In genomic region chr21:32463889-32464300, GRCh38 we compare ENCODE assay signal across 12 cellular contexts. TPM values are rescaled to one million over a fixed set of nuclear protein-coding genes. Genes with fewer than 3 reads are reported as not detected.
A peak's percentile ranks its signal among the peaks of the same experiment; 100 is the strongest.
DNase-seq lines count a peak whose midpoint lies in the region; ATAC-seq, FAIRE-seq and TF ChIP-seq lines count a peak whose summit lies in the region.
"Had no signal": no experiment of that assay in that cellular context is flagged by ENCODE, and none has a peak within 500 bp of the region (broad histone marks: within the 10 kb centered on the region; RNA-seq: fewer than 3 reads in every experiment).

No MANE protein-coding gene starts in this region.

- H3K27ac Mint-ChIP-seq in astrocyte (ENCODE audit: unreplicated experiment), result peak overlapping the region; percentile 91
- H3K27ac Mint-ChIP-seq in activated CD4-positive, alpha-beta memory T cell treated with anti-CD3 and anti-CD28 coated beads for 36 hours, result no peak overlapping the region
- H3K27ac Mint-ChIP-seq: neural progenitor cell had no signal

- H3K9ac ChIP-seq in astrocyte (ENCODE audit: low read length), result peak overlapping the region; percentile 82
- no peak overlapping the region for H3K9ac ChIP-seq in colonic mucosa (ENCODE audit: low read depth in 2 of 2, low read length in 2 of 2)
- H3K9ac ChIP-seq: neural progenitor cell had no signal

- TF ChIP-seq POLR2A in spleen (IDR thresholded peaks at IDR 0.05), result no peak

- peak; percentile 81 for DNase-seq in HFF-Myc (ENCODE audit: extremely low read depth, low read depth)
- DNase-seq in astrocyte (ENCODE audit: low read depth), result peak; percentile 98
- DNase-seq in right atrium auricular region (ENCODE audit: low spot score), result peak; percentile 63
- no peak for DNase-seq in spleen
- no peak for DNase-seq in activated CD4-positive, alpha-beta memory T cell treated with anti-CD3 and anti-CD28 coated beads for 36 hours
- no peak for DNase-seq in colonic mucosa
- DNase-seq: GDM1, NCI-H1436, SHP77 treated with DMSO at 0.1 percent for 48 hours had no signal

- intact Hi-C loops in spleen (cut with DNase I; ENCODE audit: low total_unique reads), result no loop called here
- intact Hi-C loops in activated CD4-positive, alpha-beta memory T cell treated with anti-CD3 and anti-CD28 coated beads for 36 hours (cut with micrococcal nuclease), result no loop called here
- intact Hi-C loops in colonic mucosa (cut with DNase I), result no loop called here

- H3K4me3 ChIP-seq in HFF-Myc (replicated peaks; ENCODE audit: low read depth, low read length) (no peak overlapping the region), astrocyte (ENCODE audit: insufficient read depth, low read depth, low read length) (no peak overlapping the region), right atrium auricular region (no peak overlapping the region), spleen (no peak overlapping the region), colonic mucosa (no peak overlapping the region)
- H3K4me3 ChIP-seq: neural progenitor cell had no signal

- ATAC-seq in HG02840 (IDR thresholded peaks at IDR 0.05; ENCODE audit: low FRiP score, unreplicated experiment) (no peak), GM21447 (IDR thresholded peaks at IDR 0.05; ENCODE audit: unreplicated experiment) (no peak)

- FAIRE-seq in astrocyte (lab: Jason Lieb, UNC), result no peak

- no peak overlapping the region for H2AFZ ChIP-seq in astrocyte (ENCODE audit: low read depth, low read length)
- H2AFZ ChIP-seq: neural progenitor cell had no signal

- peaks cover 2% of the 10 kb centered on the region for H3K27me3 Mint-ChIP-seq in astrocyte (ENCODE audit: low read depth, unreplicated experiment)
- no peaks in the 10 kb centered on the region for H3K27me3 Mint-ChIP-seq in activated CD4-positive, alpha-beta memory T cell treated with anti-CD3 and anti-CD28 coated beads for 36 hours

- H3K4me1 Mint-ChIP-seq in astrocyte (ENCODE audit: low read depth, unreplicated experiment), result peaks cover 4% of the 10 kb centered on the region
- no peaks in the 10 kb centered on the region for H3K4me1 Mint-ChIP-seq in activated CD4-positive, alpha-beta memory T cell treated with anti-CD3 and anti-CD28 coated beads for 36 hours (ENCODE audit: low read depth)

- H3K4me1 ChIP-seq in astrocyte (ENCODE audit: insufficient read depth, low read length) (peaks cover 24% of the 10 kb centered on the region), right atrium auricular region (peaks cover 0 to 13% of the 10 kb centered on the region in 2 donors), spleen (no peaks in the 10 kb centered on the region), colonic mucosa (no peaks in the 10 kb centered on the region)
- H3K4me1 ChIP-seq: neural progenitor cell had no signal

- H3K27ac ChIP-seq in astrocyte (ENCODE audit: low read depth, low read length) (peak overlapping the region; percentile 98), right atrium auricular region (peak overlapping the region; percentile 67 to 68), spleen (peak overlapping the region in 7 of 8 donors; percentile 41 to 62 (median 48)), colonic mucosa (no peak overlapping the region)
- H3K27ac ChIP-seq: neural progenitor cell had no signal

- no peak overlapping the region for H3K4me3 Mint-ChIP-seq in astrocyte (ENCODE audit: unreplicated experiment)
- no peak overlapping the region for H3K4me3 Mint-ChIP-seq in activated CD4-positive, alpha-beta memory T cell treated with anti-CD3 and anti-CD28 coated beads for 36 hours
- H3K4me3 Mint-ChIP-seq: neural progenitor cell had no signal

- H3K9me3 ChIP-seq in astrocyte (ENCODE audit: insufficient read depth, low read depth, low read length) (no peaks in the 10 kb centered on the region), right atrium auricular region (no peaks in the 10 kb centered on the region), spleen (peaks cover 0 to 4% (median 0%) of the 10 kb centered on the region in 8 donors), colonic mucosa (no peaks in the 10 kb centered on the region)

- POLR2A ChIA-PET in activated CD4-positive, alpha-beta memory T cell treated with anti-CD3 and anti-CD28 coated beads for 36 hours (lab: Charles Lee), result no interaction called here

- CTCF ChIA-PET in activated CD4-positive, alpha-beta memory T cell treated with anti-CD3 and anti-CD28 coated beads for 36 hours (lab: Charles Lee), result no interaction called here

- no peaks in the 10 kb centered on the region for H4K20me1 ChIP-seq in astrocyte (ENCODE audit: insufficient read depth, low read length)

- no peaks in the 10 kb centered on the region for H3K27me3 ChIP-seq in astrocyte (ENCODE audit: insufficient read depth, low read length)
- H3K27me3 ChIP-seq in right atrium auricular region, result no peaks in the 10 kb centered on the region
- no peaks in the 10 kb centered on the region for H3K27me3 ChIP-seq in spleen (replicated peaks in 1 of 7)
- no peaks in the 10 kb centered on the region for H3K27me3 ChIP-seq in colonic mucosa
- H3K27me3 ChIP-seq: neural progenitor cell had no signal

- H3K36me3 Mint-ChIP-seq in astrocyte (ENCODE audit: low read depth, unreplicated experiment), result no peaks in the 10 kb centered on the region
- H3K36me3 Mint-ChIP-seq in activated CD4-positive, alpha-beta memory T cell treated with anti-CD3 and anti-CD28 coated beads for 36 hours, result peaks cover 30% of the 10 kb centered on the region
- H3K36me3 Mint-ChIP-seq: neural progenitor cell had no signal

- no peaks in the 10 kb centered on the region for H3K9me3 Mint-ChIP-seq in astrocyte (ENCODE audit: unreplicated experiment)
- no peaks in the 10 kb centered on the region for H3K9me3 Mint-ChIP-seq in activated CD4-positive, alpha-beta memory T cell treated with anti-CD3 and anti-CD28 coated beads for 36 hours

- peak overlapping the region; percentile 79 for H3K4me2 ChIP-seq in astrocyte (ENCODE audit: low read length)
- H3K4me2 ChIP-seq: neural progenitor cell had no signal

- TF ChIP-seq CTCF in HFF-Myc (IDR thresholded peaks at IDR 0.05; ENCODE audit: low read depth, low read length, missing control alignments), result no peak
- no peak for TF ChIP-seq CTCF in astrocyte (IDR thresholded peaks at IDR 0.05; ENCODE audit: insufficient read depth, low read depth, low read length)
- TF ChIP-seq CTCF in right atrium auricular region (IDR thresholded peaks at IDR 0.05), result no peak
- TF ChIP-seq CTCF in spleen (IDR thresholded peaks at IDR 0.05 in 8 of 11, conservative IDR thresholded peaks at IDR 0.05 in 3 of 11), result no peak
- no peak for TF ChIP-seq CTCF in colonic mucosa (IDR thresholded peaks at IDR 0.05)

- H3K79me2 ChIP-seq in astrocyte (ENCODE audit: insufficient read depth, low read length), result no peaks in the 10 kb centered on the region

- H3K36me3 ChIP-seq in astrocyte (ENCODE audit: insufficient read depth, low read length) (no peaks in the 10 kb centered on the region), right atrium auricular region (peaks cover 50% of the 10 kb centered on the region), spleen (peaks cover 0 to 72% (median 0%) of the 10 kb centered on the region in 6 donors), colonic mucosa (no peaks in the 10 kb centered on the region)
- H3K36me3 ChIP-seq: neural progenitor cell had no signal

- 71 to 81% (median 76%) methylated on average over 8 of the region's 8 CpGs for WGBS in spleen, 5 donors

RNA-seq across cellular contexts. Expression of gene EVA1C, which starts 51.4 kb away (rescaled TPM):
- total RNA-seq in astrocyte, result not detected in 2 replicates
- 10 to 100 TPM; 25.5 to 45.9 TPM for total RNA-seq in right atrium auricular region
- total RNA-seq in spleen, result 10 to 100 TPM; 19.3 to 39.4 (median 28.7) TPM
- 10 to 100 TPM; 11.9 to 18.2 (median 16.2) TPM for polyA plus RNA-seq in spleen
- total RNA-seq in activated CD4-positive, alpha-beta memory T cell treated with anti-CD3 and anti-CD28 coated beads for 36 hours, result 1 to 10 TPM; 9.3 to 9.6 TPM
- total RNA-seq in colonic mucosa, result 1 to 10 TPM; 7.3 to 9.9 TPM

Comparison
In these comparisons a context has a peak if more than half of its experiments do, and no peak if none do; other contexts are left out.
1. DNase-seq: peak in HFF-Myc (single experiment), astrocyte (single experiment) and right atrium auricular region (single experiment); none in spleen (single experiment), activated CD4-positive, alpha-beta memory T cell treated with anti-CD3 and anti-CD28 coated beads for 36 hours (single experiment) and colonic mucosa (single experiment).